Comparison of ENCODE assay signal across 36 cellular contexts in the genomic region with DNA sequence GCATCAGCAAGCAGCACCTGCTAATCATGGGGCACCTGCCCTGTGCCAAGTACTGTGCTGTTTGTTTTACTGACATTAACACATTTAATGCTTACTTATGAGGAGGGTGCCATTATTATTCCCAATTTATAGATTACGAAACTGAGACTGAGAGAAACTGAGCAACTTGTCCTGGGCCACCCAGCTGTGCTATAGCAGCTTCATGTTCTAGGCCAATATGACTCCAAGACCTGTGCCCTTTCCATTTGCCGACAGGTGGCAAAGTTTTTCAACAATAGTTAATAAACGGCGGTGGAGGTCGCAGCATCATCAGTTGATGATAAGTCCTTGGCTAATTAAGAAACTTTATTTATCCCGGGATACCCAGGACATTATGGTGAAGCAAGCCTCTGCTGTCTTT. TPM values are rescaled to one million over a fixed set of nuclear protein-coding genes. Genes with fewer than 3 reads are reported as not detected.
"Had no signal": no experiment of that assay in that cellular context is flagged by ENCODE, and none has a peak within 500 bp of the region (broad histone marks: within the 10 kb centered on the region; RNA-seq: fewer than 3 reads in every experiment).

No MANE protein-coding gene starts in this region.

- H3K9me3 ChIP-seq: adrenal gland, body of pancreas, esophagus muscularis mucosa, gastrocnemius medialis, heart left ventricle had no signal

- H3K4me1 ChIP-seq: adrenal gland, body of pancreas, esophagus muscularis mucosa, foreskin keratinocyte, gastrocnemius medialis, heart left ventricle had no signal

- H3K27ac ChIP-seq: adrenal gland, body of pancreas, esophagus muscularis mucosa, foreskin keratinocyte, gastrocnemius medialis, heart left ventricle, WERI-Rb-1 had no signal

- ATAC-seq: activated CD4-positive, CD25-positive, alpha-beta regulatory T cell treated with anti-CD3 and anti-CD28 coated beads, Interleukin-2, amount 50 U/mL, for 24 hours; activated naive CD8-positive, alpha-beta T cell treated with anti-CD3 and anti-CD28 coated beads, Interleukin-2, amount 50 U/mL, for 24 hours; activated T-cell treated with anti-CD3 and anti-CD28 coated beads, Interleukin-2, amount 50 U/mL, for 4 hours; body of pancreas; effector memory CD8-positive, alpha-beta T cell; foreskin keratinocyte; gastrocnemius medialis; heart left ventricle; T-cell had no signal

- H3K27me3 Mint-ChIP-seq: activated B cell treated with CpG ODN at 0.5 μM for 24 hours; activated CD4-positive, alpha-beta memory T cell treated with anti-CD3 and anti-CD28 coated beads, Interleukin-2, amount 10 ng/mL, durations not matched to agents 7 days and 5 days; activated CD4-positive, alpha-beta T cell treated with anti-CD3 and anti-CD28 coated beads, Interleukin-2, amount 10 ng/mL, durations not matched to agents 7 days and 5 days; activated naive CD4-positive, alpha-beta T cell treated with anti-CD3 and anti-CD28 coated beads, Interleukin-2, amount 50 U/mL, for 24 hours; activated naive CD8-positive, alpha-beta T cell treated with anti-CD3 and anti-CD28 coated beads for 36 hours; activated naive CD8-positive, alpha-beta T cell treated with anti-CD3 and anti-CD28 coated beads, Interleukin-2, amount 50 U/mL, for 24 hours; effector memory CD8-positive, alpha-beta T cell; T-cell had no signal

- H3K4me3 Mint-ChIP-seq: activated B cell treated with CpG ODN at 0.5 μM for 24 hours; activated CD4-positive, alpha-beta memory T cell treated with anti-CD3 and anti-CD28 coated beads, Interleukin-2, amount 10 ng/mL, durations not matched to agents 7 days and 5 days; activated CD4-positive, alpha-beta T cell treated with anti-CD3 and anti-CD28 coated beads, Interleukin-2, amount 10 ng/mL, durations not matched to agents 7 days and 5 days; activated naive CD4-positive, alpha-beta T cell treated with anti-CD3 and anti-CD28 coated beads for 36 hours; activated naive CD4-positive, alpha-beta T cell treated with anti-CD3 and anti-CD28 coated beads, Interleukin-2, amount 50 U/mL, for 24 hours; activated naive CD8-positive, alpha-beta T cell treated with anti-CD3 and anti-CD28 coated beads for 36 hours; activated naive CD8-positive, alpha-beta T cell treated with anti-CD3 and anti-CD28 coated beads, Interleukin-2, amount 50 U/mL, for 24 hours; activated T-cell treated with anti-CD3 and anti-CD28 coated beads, Interleukin-2, amount 50 U/mL, for 4 hours; activated T-helper 1 cell treated with anti-CD3 and anti-CD28 coated beads, Interleukin-12 subunit alpha, Interleukin-12 subunit beta, Interleukin-2, Interleukin-4 antibody, amounts not matched to agents 30 ng/mL and 10 ng/mL and 1 ng/mL, durations not matched to agents 14 hours and 24 hours and 36 hours; effector memory CD8-positive, alpha-beta T cell; T-cell; T-helper 2 cell treated with Interferon-gamma antibody and Interleukin-4, amounts not matched to agents 5 μg/mL and 100 μg/mL, for 36 hours had no signal

- H3K27ac Mint-ChIP-seq: activated B cell treated with CpG ODN at 0.5 μM for 24 hours; activated CD4-positive, alpha-beta memory T cell treated with anti-CD3 and anti-CD28 coated beads, Interleukin-2, amount 10 ng/mL, durations not matched to agents 7 days and 5 days; activated CD4-positive, alpha-beta T cell treated with anti-CD3 and anti-CD28 coated beads, Interleukin-2, amount 10 ng/mL, durations not matched to agents 7 days and 5 days; activated naive CD4-positive, alpha-beta T cell treated with anti-CD3 and anti-CD28 coated beads for 36 hours; activated naive CD8-positive, alpha-beta T cell treated with anti-CD3 and anti-CD28 coated beads for 36 hours; activated naive CD8-positive, alpha-beta T cell treated with anti-CD3 and anti-CD28 coated beads, Interleukin-2, amount 50 U/mL, for 24 hours; activated T-helper 2 cell treated with anti-CD3 and anti-CD28 coated beads, Interferon-gamma antibody, Interleukin-2, Interleukin-4, amounts not matched to agents 10 μg/mL and 5 μg/mL and 100 μg/mL, durations not matched to agents 14 hours and 24 hours and 36 hours; T-cell; T-helper 2 cell treated with Interferon-gamma antibody and Interleukin-4, amounts not matched to agents 5 μg/mL and 100 μg/mL, for 36 hours had no signal

- H3K36me3 ChIP-seq: adrenal gland, esophagus muscularis mucosa, gastrocnemius medialis, heart left ventricle, WERI-Rb-1 had no signal

- H3K4me3 ChIP-seq: adrenal gland, body of pancreas, esophagus muscularis mucosa, gastrocnemius medialis, heart left ventricle had no signal

- DNase-seq: activated B cell treated with CpG ODN at 0.5 μM for 24 hours; activated CD4-positive, alpha-beta memory T cell treated with anti-CD3 and anti-CD28 coated beads, Interleukin-2, amount 10 ng/mL, durations not matched to agents 7 days and 5 days; activated CD4-positive, alpha-beta T cell treated with anti-CD3 and anti-CD28 coated beads, Interleukin-2, amount 10 ng/mL, durations not matched to agents 7 days and 5 days; activated CD4-positive, alpha-beta T cell treated with anti-CD3 and anti-CD28 coated beads, Interleukin-2, amount 50 U/mL, for 4 hours; activated CD8-positive, alpha-beta memory T cell treated with anti-CD3 and anti-CD28 coated beads, Interleukin-2, amount 50 U/mL, for 48 hours; activated effector memory CD4-positive, alpha-beta T cell treated with anti-CD3 and anti-CD28 coated beads, Interleukin-2, amount 50 U/mL, for 16 hours; activated naive CD4-positive, alpha-beta T cell treated with anti-CD3 and anti-CD28 coated beads for 36 hours; activated naive CD8-positive, alpha-beta T cell treated with anti-CD3 and anti-CD28 coated beads for 36 hours; activated naive CD8-positive, alpha-beta T cell treated with anti-CD3 and anti-CD28 coated beads, Interleukin-2, amount 50 U/mL, for 24 hours; activated T-cell treated with anti-CD3 and anti-CD28 coated beads for 4 hours; activated T-cell treated with anti-CD3 and anti-CD28 coated beads, Interleukin-2, amount 50 U/mL, for 4 hours; adrenal gland; amygdala; aorta; body of pancreas; caudate nucleus; cortex of kidney; dermis blood vessel endothelial cell; effector CD4-positive, alpha-beta T cell; effector memory CD8-positive, alpha-beta T cell; erythroblast; foreskin keratinocyte; gastrocnemius medialis; glutamatergic neuron; heart left ventricle; T-cell; T1000; WERI-Rb-1 had no signal

- H3K27me3 ChIP-seq: adrenal gland, body of pancreas, esophagus muscularis mucosa, foreskin keratinocyte, gastrocnemius medialis, heart left ventricle had no signal

- FAIRE-seq: colon had no signal

- H3K9me3 Mint-ChIP-seq: activated B cell treated with CpG ODN at 0.5 μM for 24 hours; effector memory CD8-positive, alpha-beta T cell had no signal

RNA-seq across cellular contexts. Expression of gene TIMD4, which starts 55.4 kb away (rescaled TPM):
- total RNA-seq: activated B cell treated with CpG ODN at 0.5 μM for 24 hours, body of pancreas, chondrocyte, dermis blood vessel endothelial cell, foreskin keratinocyte, gastrocnemius medialis had no signal
- polyA plus RNA-seq: aorta, foreskin keratinocyte, heart left ventricle had no signal

RNA-seq across cellular contexts. Expression of gene PPP1R2B, which starts 57.6 kb away (rescaled TPM):
- total RNA-seq: activated CD4-positive, alpha-beta memory T cell treated with anti-CD3 and anti-CD28 coated beads, Interleukin-2, amount 10 ng/mL, durations not matched to agents 7 days and 5 days; activated naive CD8-positive, alpha-beta T cell treated with anti-CD3 and anti-CD28 coated beads for 36 hours; aorta; body of pancreas; chondrocyte; esophagus muscularis mucosa; foreskin keratinocyte; heart left ventricle had no signal
- polyA plus RNA-seq: heart left ventricle had no signal
